ENCODE assay signal across 26 cellular contexts in the genomic region with DNA sequence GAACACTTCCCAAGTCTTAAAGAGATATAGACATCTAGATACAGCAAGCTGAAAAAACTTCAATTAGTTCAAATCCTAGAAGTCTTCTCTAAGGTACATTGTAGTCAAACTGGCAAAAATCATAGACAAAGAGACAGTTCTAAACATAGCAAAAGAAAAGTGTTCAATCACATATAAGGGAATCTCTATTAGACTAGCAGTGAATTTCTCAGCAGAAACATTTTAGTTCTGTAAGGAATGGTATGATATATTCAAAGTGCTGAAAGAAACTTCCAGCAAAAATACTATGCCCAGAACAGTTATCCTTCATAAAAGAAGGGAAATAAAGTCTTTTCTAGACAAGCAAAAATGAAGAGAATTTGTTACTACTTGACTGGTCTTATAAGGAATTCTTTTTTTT.
"Had no signal": no experiment of that assay in that cellular context is flagged by ENCODE, and none has a peak within 500 bp of the region (broad histone marks: within the 10 kb centered on the region; RNA-seq: fewer than 3 reads in every experiment).

No MANE protein-coding gene starts in this region.

- DNase-seq: stimulated activated CD4-positive, alpha-beta T cell treated with anti-CD3 and anti-CD28 coated beads, Interleukin-2, amount 100 ng/mL, for 48 hours; stimulated activated CD4-positive, alpha-beta T cell treated with anti-CD3 and anti-CD28 coated beads, Interleukin-4, amount 100 ng/mL, for 1 hour; stimulated activated CD4-positive, alpha-beta T cell treated with anti-CD3 and anti-CD28 coated beads, Interleukin-4, amount 100 ng/mL, for 24 hours; stimulated activated CD4-positive, alpha-beta T cell treated with anti-CD3 and anti-CD28 coated beads, Interleukin-4, amount 100 ng/mL, for 4 hours; stimulated activated CD8-positive, alpha-beta memory T cell treated with anti-CD3 and anti-CD28 coated beads, Interleukin-4, amount 100 ng/mL, for 48 hours; stimulated activated naive B cell treated with anti-CD40 and anti-IgM and Interleukin-4, amounts not matched to agents 10 μg/mL and 1 μg/mL and 100 μg/mL, for 72 hours; stimulated activated naive CD4-positive, alpha-beta T cell; stimulated activated naive CD4-positive, alpha-beta T cell treated with Interleukin-2 at 50 U/mL for 16 hours; stimulated activated naive CD8-positive, alpha-beta T cell treated with anti-CD3 and anti-CD28 coated beads, Interleukin-15, amount 100 ng/mL, for 72 hours; stimulated activated naive CD8-positive, alpha-beta T cell treated with anti-CD3 and anti-CD28 coated beads, Interleukin-15, Interleukin-2, amounts not matched to agents 100 U/mL and 50 U/mL, for 24 hours; stomach; substantia nigra; testis; thyroid gland; tibial artery; transverse colon; trophoblast cell; upper lobe of left lung had no signal

- ATAC-seq: stimulated activated effector memory CD8-positive, alpha-beta T cell treated with anti-CD3 and anti-CD28 coated beads, Interleukin-12 subunit alpha, Interleukin-12 subunit beta, amount 100 ng/mL, for 72 hours; stimulated activated memory B cell treated with anti-CD40 and anti-IgM and Interleukin-4, amounts not matched to agents 10 μg/mL and 1 μg/mL and 100 μg/mL, for 72 hours; stimulated activated naive B cell treated with anti-CD40 and anti-IgM and Interleukin-4, amounts not matched to agents 10 μg/mL and 1 μg/mL and 100 μg/mL, for 72 hours; stimulated activated naive CD8-positive, alpha-beta T cell treated with anti-CD3 and anti-CD28 coated beads, Interleukin-15, amount 100 ng/mL, for 72 hours; stimulated activated naive CD8-positive, alpha-beta T cell treated with anti-CD3 and anti-CD28 coated beads, Interleukin-15, Interleukin-2, amounts not matched to agents 100 U/mL and 50 U/mL, for 24 hours; upper lobe of right lung had no signal

- FAIRE-seq: urothelium cell line had no signal

- H3K27me3 ChIP-seq: stomach, suprapubic skin, testis, thyroid gland, tibial artery, tibial nerve, transverse colon, upper lobe of left lung, upper lobe of right lung, vagina had no signal

- H3K36me3 ChIP-seq: stomach, suprapubic skin, thoracic aorta, thyroid gland, tibial artery, tibial nerve, transverse colon, upper lobe of left lung, upper lobe of right lung, vagina had no signal

- H3K27ac ChIP-seq: stomach, suprapubic skin, testis, thoracic aorta, thyroid gland, tibial artery, tibial nerve, transverse colon, upper lobe of left lung, upper lobe of right lung, vagina had no signal

- H3K9me3 ChIP-seq: testis, thyroid gland, vagina had no signal

- H3K4me3 ChIP-seq: stomach, suprapubic skin, testis, thoracic aorta, thyroid gland, tibial artery, tibial nerve, transverse colon, upper lobe of left lung, upper lobe of right lung, vagina had no signal

- H3K4me1 ChIP-seq: stomach, suprapubic skin, testis, thyroid gland, tibial artery, tibial nerve, transverse colon, upper lobe of left lung, upper lobe of right lung, vagina had no signal
